In genomic region chr4:81635747-81636146, GRCh38 we compare ENCODE assay signal across 8 cellular contexts.
DNase-seq lines count a peak whose midpoint lies in the region; ATAC-seq lines count a peak whose summit lies in the region.

No MANE protein-coding gene starts in this region.

- H3K27ac Mint-ChIP-seq in naive B cell, result peak overlapping the region; percentile 1 to 93 (median 90)

- peak; percentile 89 for ATAC-seq in GM19395 (IDR thresholded peaks at IDR 0.05; ENCODE audit: unreplicated experiment)
- peak; percentile 84 for ATAC-seq in HG03378 (IDR thresholded peaks at IDR 0.05; ENCODE audit: unreplicated experiment)
- peak; percentile 91 to 92 for ATAC-seq in naive B cell (ENCODE audit: low read depth in 2 of 2)

- H3K4me3 Mint-ChIP-seq in naive B cell, result peak overlapping the region in 7 of 8 donors; percentile 12 to 78 (median 61)

- H3K27me3 Mint-ChIP-seq in naive B cell, result no peaks in the 10 kb centered on the region

- no peaks in the 10 kb centered on the region for H3K9me3 Mint-ChIP-seq in naive B cell

- peaks cover 30 to 52% (median 49%) of the 10 kb centered on the region in 3 donors for H3K4me1 Mint-ChIP-seq in naive B cell

- DNase-seq in Ammon's horn (ENCODE audit: low spot score), result peak; percentile 71
- peak; percentile 8 for DNase-seq in SK-MEL-5 (ENCODE audit: low read depth, low spot score)
- DNase-seq in naive B cell, result peak; percentile 75
- DNase-seq in cortex of kidney (lab: John Stamatoyannopoulos, UW), result no peak
- DNase-seq in activated T-cell treated with anti-CD3 and anti-CD28 coated beads for 4 hours, result no peak
- no peak for DNase-seq in activated CD4-positive, CD25-positive, alpha-beta regulatory T cell (lab: John Stamatoyannopoulos, UW)

- in situ Hi-C loops in SK-MEL-5 (cut with HindIII; ENCODE audit: low pct_unique_long_range_greater_than_20kb, low sequenced_read_pairs), result no loop called here

- H3K36me3 Mint-ChIP-seq in naive B cell, result no peaks in the 10 kb centered on the region

Comparison
In these comparisons a context has a peak if more than half of its experiments do, and no peak if none do; other contexts are left out.
1. DNase-seq: peak in Ammon's horn (single experiment), SK-MEL-5 (single experiment) and naive B cell (single experiment); none in cortex of kidney (single experiment), activated T-cell treated with anti-CD3 and anti-CD28 coated beads for 4 hours (single experiment) and activated CD4-positive, CD25-positive, alpha-beta regulatory T cell (0 of 4).
2. Peak in every context shown above with its lines, with median percentiles within 50 percentile points of each other: ATAC-seq.